29 cellular contexts compared by ENCODE assay signal in the genomic region with DNA sequence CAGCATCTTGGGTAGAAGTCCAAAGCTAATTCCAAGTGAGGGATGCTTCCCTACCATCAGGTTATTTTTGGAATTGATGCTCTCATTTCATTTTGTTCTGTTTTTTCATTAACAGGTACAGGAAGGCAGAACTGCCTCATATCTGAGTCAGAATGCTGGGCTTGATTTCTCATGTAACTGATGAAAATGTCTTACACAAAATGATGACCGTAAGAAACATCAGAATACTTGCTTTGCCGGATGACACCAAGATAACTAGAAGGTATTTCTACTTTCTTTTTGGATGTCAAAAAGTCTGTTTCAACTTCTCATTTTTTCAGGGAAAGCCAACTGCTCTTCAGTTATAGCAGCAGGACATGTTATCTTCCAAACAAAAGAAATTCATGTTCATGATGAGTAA.
"Had no signal": no experiment of that assay in that cellular context is flagged by ENCODE, and none has a peak within 500 bp of the region (broad histone marks: within the 10 kb centered on the region; RNA-seq: fewer than 3 reads in every experiment).

No MANE protein-coding gene starts in this region.

- H3K27ac Mint-ChIP-seq: immature natural killer cell; naive thymus-derived CD8-positive, alpha-beta T cell; nephron progenitor cell; stimulated activated memory B cell treated with anti-CD40 and anti-IgM and Interleukin-4, amounts not matched to agents 10 μg/mL and 1 μg/mL and 100 μg/mL, for 72 hours had no signal

- H3K27ac ChIP-seq: coronary artery, left lung, ovary, psoas muscle, sigmoid colon, thoracic aorta, tibial nerve, upper lobe of right lung, uterus had no signal

- H3K9me3 ChIP-seq: left lung, ovary, psoas muscle, sigmoid colon, thoracic aorta, tibial nerve, upper lobe of right lung, uterus had no signal

- DNase-seq: dermis blood vessel endothelial cell; effector memory CD4-positive, alpha-beta T cell; foreskin fibroblast; glutamatergic neuron; hypothalamus; immature natural killer cell; islet precursor cell; left cardiac atrium; left lung; mesendoderm; naive thymus-derived CD8-positive, alpha-beta T cell; nephron progenitor cell; occipital lobe; ovary; posterior cingulate gyrus; psoas muscle; right cardiac atrium; sigmoid colon; stimulated activated CD4-positive, alpha-beta T cell treated with anti-CD3 and anti-CD28 coated beads, Interleukin-2, amount 100 ng/mL, for 24 hours; stimulated activated CD4-positive, alpha-beta T cell treated with anti-CD3 and anti-CD28 coated beads, Interleukin-4, amount 100 ng/mL, for 4 hours; stimulated activated naive CD8-positive, alpha-beta T cell treated with anti-CD3 and anti-CD28 coated beads, Interleukin-15, Interleukin-2, amounts not matched to agents 100 U/mL and 50 U/mL, for 24 hours; upper lobe of right lung; uterus had no signal

- H3K4me3 ChIP-seq: coronary artery, left lung, ovary, psoas muscle, sigmoid colon, thoracic aorta, tibial nerve, upper lobe of right lung, uterus had no signal

- H3K4me1 ChIP-seq: left lung, psoas muscle, sigmoid colon, tibial nerve, upper lobe of right lung, uterus had no signal

- H3K9me3 Mint-ChIP-seq: naive thymus-derived CD8-positive, alpha-beta T cell; nephron progenitor cell; stimulated activated memory B cell treated with anti-CD40 and anti-IgM and Interleukin-4, amounts not matched to agents 10 μg/mL and 1 μg/mL and 100 μg/mL, for 72 hours had no signal

- H3K27me3 ChIP-seq: left lung, ovary, sigmoid colon, tibial nerve, upper lobe of right lung, uterus had no signal

- H3K36me3 ChIP-seq: left lung, ovary, sigmoid colon, thoracic aorta, tibial nerve, upper lobe of right lung, uterus had no signal

- H3K36me3 Mint-ChIP-seq: immature natural killer cell; naive thymus-derived CD8-positive, alpha-beta T cell; stimulated activated memory B cell treated with anti-CD40 and anti-IgM and Interleukin-4, amounts not matched to agents 10 μg/mL and 1 μg/mL and 100 μg/mL, for 72 hours had no signal

- H3K27me3 Mint-ChIP-seq: stimulated activated memory B cell treated with anti-CD40 and anti-IgM and Interleukin-4, amounts not matched to agents 10 μg/mL and 1 μg/mL and 100 μg/mL, for 72 hours had no signal

- ATAC-seq: esophagus mucosa; left cardiac atrium; left lung; naive thymus-derived CD8-positive, alpha-beta T cell; psoas muscle; right cardiac atrium; stimulated activated memory B cell treated with anti-CD40 and anti-IgM and Interleukin-4, amounts not matched to agents 10 μg/mL and 1 μg/mL and 100 μg/mL, for 72 hours; stimulated activated naive CD8-positive, alpha-beta T cell treated with anti-CD3 and anti-CD28 coated beads, Interleukin-15, Interleukin-2, amounts not matched to agents 100 U/mL and 50 U/mL, for 24 hours; upper lobe of right lung had no signal

- H3K4me3 Mint-ChIP-seq: immature natural killer cell; naive thymus-derived CD8-positive, alpha-beta T cell; nephron progenitor cell; stimulated activated memory B cell treated with anti-CD40 and anti-IgM and Interleukin-4, amounts not matched to agents 10 μg/mL and 1 μg/mL and 100 μg/mL, for 72 hours had no signal

- FAIRE-seq: endothelial cell of umbilical vein had no signal

- H3K4me1 Mint-ChIP-seq: immature natural killer cell; naive thymus-derived CD8-positive, alpha-beta T cell; stimulated activated memory B cell treated with anti-CD40 and anti-IgM and Interleukin-4, amounts not matched to agents 10 μg/mL and 1 μg/mL and 100 μg/mL, for 72 hours had no signal
